ENCODE assay signal across 3 cellular contexts in the genomic region with DNA sequence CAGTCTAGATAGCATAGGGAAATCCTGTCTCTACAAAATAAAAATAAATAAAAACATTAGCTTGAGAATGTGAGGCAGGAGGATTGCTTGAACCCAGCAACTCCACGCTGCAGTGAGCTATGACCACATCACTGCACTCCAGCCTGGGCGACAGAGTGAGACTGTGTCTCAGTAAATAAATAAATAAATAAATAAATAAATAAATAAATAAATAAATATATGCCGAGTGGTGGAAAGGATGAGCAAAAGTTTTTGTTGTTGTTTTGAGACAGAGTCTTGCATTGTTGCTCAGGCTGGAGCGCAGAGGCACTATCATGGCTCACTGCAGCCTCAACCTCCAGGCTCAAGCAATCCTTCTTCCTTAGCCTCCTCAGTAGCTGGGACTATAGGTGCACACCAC.
"Had no signal": no experiment of that assay in that cellular context is flagged by ENCODE, and none has a peak within 500 bp of the region (broad histone marks: within the 10 kb centered on the region; RNA-seq: fewer than 3 reads in every experiment).

No MANE protein-coding gene starts in this region.

- H3K4me3 ChIP-seq: GM12878 had no signal

- ATAC-seq: GM12878 had no signal

- DNase-seq: GDM1, GF-D8 had no signal
